ENCODE assay signal across 19 cellular contexts in the genomic region with DNA sequence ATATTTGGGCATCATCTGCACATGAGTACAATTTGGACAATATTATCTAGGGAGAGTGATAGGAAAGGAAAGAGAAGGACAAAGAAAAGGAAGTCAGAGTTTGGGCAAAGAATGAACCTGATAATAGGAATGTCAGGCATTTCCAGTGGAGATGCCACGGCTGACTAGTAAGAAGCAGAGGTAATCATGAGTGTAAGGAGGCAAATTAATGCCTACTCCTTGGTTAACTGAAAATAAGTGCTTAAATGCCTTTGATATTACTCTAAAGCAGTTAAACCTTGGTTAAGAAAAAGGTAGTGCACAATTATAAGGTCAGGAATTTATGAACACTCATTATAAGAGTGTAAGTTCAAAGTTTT.
A peak's percentile ranks its signal among the peaks of the same experiment; 100 is the strongest.
DNase-seq lines count a peak whose midpoint lies in the region; ATAC-seq, FAIRE-seq and TF ChIP-seq lines count a peak whose summit lies in the region.
"Had no signal": no experiment of that assay in that cellular context is flagged by ENCODE, and none has a peak within 500 bp of the region (broad histone marks: within the 10 kb centered on the region; RNA-seq: fewer than 3 reads in every experiment).

No MANE protein-coding gene starts in this region.

- H3K36me3 Mint-ChIP-seq in WTC11: no peaks in the 10 kb centered on the region
- H3K36me3 Mint-ChIP-seq in activated T-helper 17 cell treated with anti-CD3 and anti-CD28 coated beads, Interleukin-2, amount 50 U/mL, for 72 hours (ENCODE audit: low read depth): no peaks in the 10 kb centered on the region
- H3K36me3 Mint-ChIP-seq: activated CD8-positive, alpha-beta memory T cell treated with anti-CD3 and anti-CD28 coated beads, Interleukin-2, amount 10 ng/mL, durations not matched to agents 7 days and 5 days; naive thymus-derived CD4-positive, alpha-beta T cell had no signal

- no peak for TF ChIP-seq CTCF in WTC11 (IDR thresholded peaks at IDR 0.05)

- no peaks in the 10 kb centered on the region for H3K27me3 Mint-ChIP-seq in WTC11 (ENCODE audit: low read depth)
- H3K27me3 Mint-ChIP-seq in activated T-helper 17 cell treated with anti-CD3 and anti-CD28 coated beads, Interleukin-2, amount 50 U/mL, for 72 hours: peaks cover 3% of the 10 kb centered on the region
- H3K27me3 Mint-ChIP-seq: activated naive CD8-positive, alpha-beta T cell treated with anti-CD3 and anti-CD28 coated beads, Interleukin-2, amount 50 U/mL, for 24 hours; stimulated activated naive CD8-positive, alpha-beta T cell treated with anti-CD3 and anti-CD28 coated beads, Interleukin-15, amount 100 ng/mL, for 72 hours had no signal

- CTCF ChIA-PET in WTC11 (lab: Charles Lee): no interaction called here

- DNase-seq in HS-5 (ENCODE audit: low read depth) (peak; percentile 54), WTC11 (ENCODE audit: low spot score) (no peak), glomerular visceral epithelial cell (ENCODE audit: extremely low spot score) (peak; percentile 41), urothelium cell line (ENCODE audit: low spot score) (no peak), NCI-H345 treated with DMSO at 0.1 percent for 48 hours (lab: John Stamatoyannopoulos, UW; ENCODE audit: unreplicated experiment) (no peak)
- DNase-seq: activated CD8-positive, alpha-beta memory T cell treated with anti-CD3 and anti-CD28 coated beads, Interleukin-2, amount 10 ng/mL, durations not matched to agents 7 days and 5 days; activated naive CD8-positive, alpha-beta T cell treated with anti-CD3 and anti-CD28 coated beads, Interleukin-2, amount 50 U/mL, for 24 hours; Calu3; heart right ventricle; naive thymus-derived CD4-positive, alpha-beta T cell; NCI-H187; NCI-H446; NK-92 treated with Interleukin-12 subunit alpha and Interleukin-12 subunit beta, amount 100 ng/mL, for 24 hours; stimulated activated CD4-positive, alpha-beta T cell treated with anti-CD3 and anti-CD28 coated beads, Interleukin-2, amount 100 ng/mL, for 48 hours; stimulated activated naive CD8-positive, alpha-beta T cell treated with anti-CD3 and anti-CD28 coated beads, Interleukin-15, amount 100 ng/mL, for 72 hours; transverse colon had no signal

- ATAC-seq in WTC11 (peak; percentile 48), HG03565 (IDR thresholded peaks at IDR 0.05; ENCODE audit: unreplicated experiment) (no peak)
- no peak for ATAC-seq in activated T-helper 17 cell treated with anti-CD3 and anti-CD28 coated beads, Interleukin-2, amount 50 U/mL, for 72 hours (replicated peaks)
- ATAC-seq: activated CD8-positive, alpha-beta memory T cell treated with anti-CD3 and anti-CD28 coated beads, Interleukin-2, amount 10 ng/mL, durations not matched to agents 7 days and 5 days; activated naive CD8-positive, alpha-beta T cell treated with anti-CD3 and anti-CD28 coated beads, Interleukin-2, amount 50 U/mL, for 24 hours; heart right ventricle; naive thymus-derived CD4-positive, alpha-beta T cell; stimulated activated naive CD8-positive, alpha-beta T cell treated with anti-CD3 and anti-CD28 coated beads, Interleukin-15, amount 100 ng/mL, for 72 hours had no signal

- peaks cover 45% of the 10 kb centered on the region for H3K4me1 Mint-ChIP-seq in WTC11
- no peaks in the 10 kb centered on the region for H3K4me1 Mint-ChIP-seq in activated T-helper 17 cell treated with anti-CD3 and anti-CD28 coated beads, Interleukin-2, amount 50 U/mL, for 72 hours
- H3K4me1 Mint-ChIP-seq: activated CD8-positive, alpha-beta memory T cell treated with anti-CD3 and anti-CD28 coated beads, Interleukin-2, amount 10 ng/mL, durations not matched to agents 7 days and 5 days; activated naive CD8-positive, alpha-beta T cell treated with anti-CD3 and anti-CD28 coated beads, Interleukin-2, amount 50 U/mL, for 24 hours; naive thymus-derived CD4-positive, alpha-beta T cell; stimulated activated naive CD8-positive, alpha-beta T cell treated with anti-CD3 and anti-CD28 coated beads, Interleukin-15, amount 100 ng/mL, for 72 hours had no signal

- POLR2A ChIA-PET in WTC11 (lab: Charles Lee): no interaction called here

- H3K27ac Mint-ChIP-seq in WTC11: no peak overlapping the region
- H3K27ac Mint-ChIP-seq in activated T-helper 17 cell treated with anti-CD3 and anti-CD28 coated beads, Interleukin-2, amount 50 U/mL, for 72 hours: no peak overlapping the region
- H3K27ac Mint-ChIP-seq: activated CD8-positive, alpha-beta memory T cell treated with anti-CD3 and anti-CD28 coated beads, Interleukin-2, amount 10 ng/mL, durations not matched to agents 7 days and 5 days; activated naive CD8-positive, alpha-beta T cell treated with anti-CD3 and anti-CD28 coated beads, Interleukin-2, amount 50 U/mL, for 24 hours; activated T-helper 2 cell treated with anti-CD3 and anti-CD28 coated beads, Interferon-gamma antibody, Interleukin-2, Interleukin-4, amounts not matched to agents 10 μg/mL and 5 μg/mL and 100 μg/mL, durations not matched to agents 14 hours and 24 hours and 36 hours; naive thymus-derived CD4-positive, alpha-beta T cell; stimulated activated naive CD8-positive, alpha-beta T cell treated with anti-CD3 and anti-CD28 coated beads, Interleukin-15, amount 100 ng/mL, for 72 hours had no signal

- H3K4me3 Mint-ChIP-seq in WTC11: no peak overlapping the region
- H3K4me3 Mint-ChIP-seq in activated T-helper 17 cell treated with anti-CD3 and anti-CD28 coated beads, Interleukin-2, amount 50 U/mL, for 72 hours: no peak overlapping the region
- H3K4me3 Mint-ChIP-seq: activated CD8-positive, alpha-beta memory T cell treated with anti-CD3 and anti-CD28 coated beads, Interleukin-2, amount 10 ng/mL, durations not matched to agents 7 days and 5 days; activated naive CD8-positive, alpha-beta T cell treated with anti-CD3 and anti-CD28 coated beads, Interleukin-2, amount 50 U/mL, for 24 hours; naive thymus-derived CD4-positive, alpha-beta T cell; stimulated activated naive CD8-positive, alpha-beta T cell treated with anti-CD3 and anti-CD28 coated beads, Interleukin-15, amount 100 ng/mL, for 72 hours had no signal

- peak; percentile 90 for FAIRE-seq in urothelium cell line (lab: Jason Lieb, UNC)

- H3K9me3 Mint-ChIP-seq in WTC11: no peaks in the 10 kb centered on the region; the same call in 1 of the 2 replicates
- no peaks in the 10 kb centered on the region for H3K9me3 Mint-ChIP-seq in activated T-helper 17 cell treated with anti-CD3 and anti-CD28 coated beads, Interleukin-2, amount 50 U/mL, for 72 hours
- H3K9me3 Mint-ChIP-seq: activated naive CD8-positive, alpha-beta T cell treated with anti-CD3 and anti-CD28 coated beads, Interleukin-2, amount 50 U/mL, for 24 hours; activated T-helper 2 cell treated with anti-CD3 and anti-CD28 coated beads, Interferon-gamma antibody, Interleukin-2, Interleukin-4, amounts not matched to agents 10 μg/mL and 5 μg/mL and 100 μg/mL, durations not matched to agents 14 hours and 24 hours and 36 hours had no signal

TF ChIP-seq in WTC11, 78 proteins besides CTCF, POLR2A, EP300 and RAD21 (continues in another document):
- no peak for TF ChIP-seq ZNF138 (CRISPR knock-in tag; conservative IDR thresholded peaks at IDR 0.05)
- TF ChIP-seq TEAD4 (CRISPR knock-in tag; IDR thresholded peaks at IDR 0.05): no peak
- TF ChIP-seq FOXK1 (CRISPR knock-in tag; IDR thresholded peaks at IDR 0.05): no peak
- no peak for TF ChIP-seq NR3C1 (CRISPR knock-in tag; conservative IDR thresholded peaks at IDR 0.05; ENCODE audit: low read depth)
- no peak for TF ChIP-seq OVOL2 (CRISPR knock-in tag; IDR thresholded peaks at IDR 0.05; ENCODE audit: borderline replicate concordance)
- no peak for TF ChIP-seq NFATC4 (CRISPR knock-in tag; IDR thresholded peaks at IDR 0.05)
- TF ChIP-seq MAX (CRISPR knock-in tag; IDR thresholded peaks at IDR 0.05): no peak
- TF ChIP-seq, protein P1, sequence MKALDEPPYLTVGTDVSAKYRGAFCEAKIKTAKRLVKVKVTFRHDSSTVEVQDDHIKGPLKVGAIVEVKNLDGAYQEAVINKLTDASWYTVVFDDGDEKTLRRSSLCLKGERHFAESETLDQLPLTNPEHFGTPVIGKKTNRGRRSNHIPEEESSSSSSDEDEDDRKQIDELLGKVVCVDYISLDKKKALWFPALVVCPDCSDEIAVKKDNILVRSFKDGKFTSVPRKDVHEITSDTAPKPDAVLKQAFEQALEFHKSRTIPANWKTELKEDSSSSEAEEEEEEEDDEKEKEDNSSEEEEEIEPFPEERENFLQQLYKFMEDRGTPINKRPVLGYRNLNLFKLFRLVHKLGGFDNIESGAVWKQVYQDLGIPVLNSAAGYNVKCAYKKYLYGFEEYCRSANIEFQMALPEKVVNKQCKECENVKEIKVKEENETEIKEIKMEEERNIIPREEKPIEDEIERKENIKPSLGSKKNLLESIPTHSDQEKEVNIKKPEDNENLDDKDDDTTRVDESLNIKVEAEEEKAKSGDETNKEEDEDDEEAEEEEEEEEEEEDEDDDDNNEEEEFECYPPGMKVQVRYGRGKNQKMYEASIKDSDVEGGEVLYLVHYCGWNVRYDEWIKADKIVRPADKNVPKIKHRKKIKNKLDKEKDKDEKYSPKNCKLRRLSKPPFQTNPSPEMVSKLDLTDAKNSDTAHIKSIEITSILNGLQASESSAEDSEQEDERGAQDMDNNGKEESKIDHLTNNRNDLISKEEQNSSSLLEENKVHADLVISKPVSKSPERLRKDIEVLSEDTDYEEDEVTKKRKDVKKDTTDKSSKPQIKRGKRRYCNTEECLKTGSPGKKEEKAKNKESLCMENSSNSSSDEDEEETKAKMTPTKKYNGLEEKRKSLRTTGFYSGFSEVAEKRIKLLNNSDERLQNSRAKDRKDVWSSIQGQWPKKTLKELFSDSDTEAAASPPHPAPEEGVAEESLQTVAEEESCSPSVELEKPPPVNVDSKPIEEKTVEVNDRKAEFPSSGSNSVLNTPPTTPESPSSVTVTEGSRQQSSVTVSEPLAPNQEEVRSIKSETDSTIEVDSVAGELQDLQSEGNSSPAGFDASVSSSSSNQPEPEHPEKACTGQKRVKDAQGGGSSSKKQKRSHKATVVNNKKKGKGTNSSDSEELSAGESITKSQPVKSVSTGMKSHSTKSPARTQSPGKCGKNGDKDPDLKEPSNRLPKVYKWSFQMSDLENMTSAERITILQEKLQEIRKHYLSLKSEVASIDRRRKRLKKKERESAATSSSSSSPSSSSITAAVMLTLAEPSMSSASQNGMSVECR (CRISPR knock-in tag; IDR thresholded peaks at IDR 0.05; ENCODE audit: borderline replicate concordance): no peak

Comparison
In these comparisons a context has a peak if more than half of its experiments do, and no peak if none do; other contexts are left out.
1. DNase-seq: peak in HS-5 (single experiment) and glomerular visceral epithelial cell (single experiment); none in WTC11 (single experiment), urothelium cell line (single experiment) and NCI-H345 treated with DMSO at 0.1 percent for 48 hours (single experiment).